8 cellular contexts compared by ENCODE assay signal in the genomic region with DNA sequence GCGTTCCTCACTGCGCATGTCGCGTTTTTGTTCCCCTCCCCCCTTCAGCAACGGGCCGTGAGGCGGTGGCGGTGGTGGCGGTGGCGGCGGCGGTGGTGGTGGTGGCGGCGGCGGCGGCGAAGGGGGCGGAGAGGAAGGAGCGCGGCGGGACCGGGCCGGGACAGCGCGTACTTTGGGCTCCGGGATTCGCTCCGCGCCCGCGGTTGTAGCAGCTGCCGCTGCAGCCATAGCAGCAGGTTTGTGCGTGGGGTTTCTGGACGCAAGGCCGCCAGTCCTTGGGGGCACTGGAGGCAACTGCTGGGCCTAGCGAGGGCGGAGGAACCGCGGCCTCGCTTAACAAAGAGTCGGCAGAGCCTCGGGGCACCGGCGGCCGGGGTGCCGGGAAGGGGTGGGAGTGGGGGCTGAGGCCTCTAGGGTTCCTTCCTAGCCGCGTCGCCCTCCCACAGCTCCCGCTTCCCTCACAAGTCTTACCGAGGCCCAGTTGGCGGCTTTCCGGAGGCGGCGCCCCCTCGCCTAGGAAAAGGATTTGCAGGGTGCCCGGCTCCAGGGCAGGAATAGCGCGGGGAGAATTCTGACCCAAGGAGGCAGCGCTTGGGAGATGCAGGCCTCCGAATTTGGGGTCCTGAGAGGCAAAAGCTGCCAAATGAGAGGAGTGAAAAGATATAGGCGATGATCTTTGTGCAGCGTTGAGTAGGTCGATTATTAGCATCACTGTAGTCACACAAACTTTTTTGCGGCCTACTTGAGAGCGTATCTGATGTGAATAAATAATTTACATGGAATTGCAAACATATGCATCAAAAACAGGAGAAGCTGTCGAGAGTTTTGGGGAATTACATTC. TPM values are rescaled to one million over a fixed set of nuclear protein-coding genes. Genes with fewer than 3 reads are reported as not detected.
DNase-seq lines count a peak whose midpoint lies in the region; ATAC-seq and TF ChIP-seq lines count a peak whose summit lies in the region.

A gene with protein sequence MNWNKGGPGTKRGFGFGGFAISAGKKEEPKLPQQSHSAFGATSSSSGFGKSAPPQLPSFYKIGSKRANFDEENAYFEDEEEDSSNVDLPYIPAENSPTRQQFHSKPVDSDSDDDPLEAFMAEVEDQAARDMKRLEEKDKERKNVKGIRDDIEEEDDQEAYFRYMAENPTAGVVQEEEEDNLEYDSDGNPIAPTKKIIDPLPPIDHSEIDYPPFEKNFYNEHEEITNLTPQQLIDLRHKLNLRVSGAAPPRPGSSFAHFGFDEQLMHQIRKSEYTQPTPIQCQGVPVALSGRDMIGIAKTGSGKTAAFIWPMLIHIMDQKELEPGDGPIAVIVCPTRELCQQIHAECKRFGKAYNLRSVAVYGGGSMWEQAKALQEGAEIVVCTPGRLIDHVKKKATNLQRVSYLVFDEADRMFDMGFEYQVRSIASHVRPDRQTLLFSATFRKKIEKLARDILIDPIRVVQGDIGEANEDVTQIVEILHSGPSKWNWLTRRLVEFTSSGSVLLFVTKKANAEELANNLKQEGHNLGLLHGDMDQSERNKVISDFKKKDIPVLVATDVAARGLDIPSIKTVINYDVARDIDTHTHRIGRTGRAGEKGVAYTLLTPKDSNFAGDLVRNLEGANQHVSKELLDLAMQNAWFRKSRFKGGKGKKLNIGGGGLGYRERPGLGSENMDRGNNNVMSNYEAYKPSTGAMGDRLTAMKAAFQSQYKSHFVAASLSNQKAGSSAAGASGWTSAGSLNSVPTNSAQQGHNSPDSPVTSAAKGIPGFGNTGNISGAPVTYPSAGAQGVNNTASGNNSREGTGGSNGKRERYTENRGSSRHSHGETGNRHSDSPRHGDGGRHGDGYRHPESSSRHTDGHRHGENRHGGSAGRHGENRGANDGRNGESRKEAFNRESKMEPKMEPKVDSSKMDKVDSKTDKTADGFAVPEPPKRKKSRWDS (plus strand): TSS at position 30 of the 841 bp plus-strand sequence. CDS start 12,880 bp downstream, outside the sequence.

- no peaks in the 10 kb centered on the region for H3K36me3 ChIP-seq in mucosa of stomach (ENCODE audit: control insufficient read depth, insufficient read depth, low read length)

- H3K4me1 ChIP-seq in mucosa of stomach (ENCODE audit: control insufficient read depth, insufficient read depth, low read length): peaks cover 12% of the 10 kb centered on the region

- H3K4me3 Mint-ChIP-seq in activated CD8-positive, alpha-beta T cell treated with anti-CD3 and anti-CD28 coated beads for 36 hours: peak within 1 kb of the TSS; percentile 88

- no peaks in the 10 kb centered on the region for H3K9me3 ChIP-seq in mucosa of stomach (ENCODE audit: control insufficient read depth, low read length)

- intact Hi-C loops in activated CD8-positive, alpha-beta T cell treated with anti-CD3 and anti-CD28 coated beads for 36 hours (cut with micrococcal nuclease): no loop called here

- peak within 1 kb of the TSS; percentile 91 for H3K4me3 ChIP-seq in epithelial cell of esophagus (ENCODE audit: low read length)
- H3K4me3 ChIP-seq in mucosa of stomach (ENCODE audit: low read length): peak within 1 kb of the TSS; percentile 43

- peak within 1 kb of the TSS; percentile 89 for H3K9ac ChIP-seq in mucosa of stomach (ENCODE audit: low read length)

- DNase-seq in ELR (ENCODE audit: low read depth): peak; percentile 77
- DNase-seq in H4 (ENCODE audit: low spot score): peak; percentile 31
- DNase-seq in NCI-H2171 (lab: John Stamatoyannopoulos, UW): peak; percentile 84
- DNase-seq in activated CD8-positive, alpha-beta T cell treated with anti-CD3 and anti-CD28 coated beads for 36 hours: no peak
- peak; percentile 58 for DNase-seq in epithelial cell of esophagus (ENCODE audit: low read depth)
- DNase-seq in substantia nigra (lab: John Stamatoyannopoulos, UW): peak in 31 of 49 donors; percentile 17 to 89 (median 47)

- peaks cover 56% of the 10 kb centered on the region for H3K36me3 Mint-ChIP-seq in activated CD8-positive, alpha-beta T cell treated with anti-CD3 and anti-CD28 coated beads for 36 hours (ENCODE audit: low read depth)

- peak within 1 kb of the TSS; percentile 100 for H3K27ac Mint-ChIP-seq in activated CD8-positive, alpha-beta T cell treated with anti-CD3 and anti-CD28 coated beads for 36 hours

- H3K9me3 Mint-ChIP-seq in activated CD8-positive, alpha-beta T cell treated with anti-CD3 and anti-CD28 coated beads for 36 hours: no peaks in the 10 kb centered on the region

- peak within 1 kb of the TSS; percentile 93 for H3K27ac ChIP-seq in substantia nigra (ENCODE audit: low read depth, low read length, poor library complexity, severe bottlenecking)

- peaks cover 50% of the 10 kb centered on the region for H3K4me1 Mint-ChIP-seq in activated CD8-positive, alpha-beta T cell treated with anti-CD3 and anti-CD28 coated beads for 36 hours (ENCODE audit: low read depth)

- CTCF ChIA-PET in activated CD8-positive, alpha-beta T cell treated with anti-CD3 and anti-CD28 coated beads for 36 hours (lab: Charles Lee): interaction anchor here (0.6 to 2.1 kb wide), 12 partner anchors 9 to 76 kb away, joined by 3 to 7 read pairs (median 4); no protein-coding TSS in a partner anchor

- no peaks in the 10 kb centered on the region for H3K27me3 ChIP-seq in mucosa of stomach (ENCODE audit: control insufficient read depth, insufficient read depth, low read length)

- H3K27me3 Mint-ChIP-seq in activated CD8-positive, alpha-beta T cell treated with anti-CD3 and anti-CD28 coated beads for 36 hours: no peaks in the 10 kb centered on the region

- POLR2A ChIA-PET in activated CD8-positive, alpha-beta T cell treated with anti-CD3 and anti-CD28 coated beads for 36 hours (lab: Charles Lee): interaction anchor here (0.6 to 6.2 kb wide), 33 partner anchors 9 to 371 kb away, joined by 3 to 96 read pairs (median 5); a partner anchor contains a TSS

- ATAC-seq in activated CD8-positive, alpha-beta T cell treated with anti-CD3 and anti-CD28 coated beads for 36 hours: peak; percentile 2
- ATAC-seq in HG03457 (IDR thresholded peaks at IDR 0.05; ENCODE audit: unreplicated experiment): no peak

- no peak for TF ChIP-seq CTCF in activated CD8-positive, alpha-beta T cell treated with anti-CD3 and anti-CD28 coated beads for 36 hours (IDR thresholded peaks at IDR 0.05)
- TF ChIP-seq CTCF in epithelial cell of esophagus (IDR thresholded peaks at IDR 0.05; ENCODE audit: insufficient read depth, low read depth, low read length, missing control alignments): peak; percentile 17

RNA-seq across cellular contexts. Expression of the gene that starts here (rescaled TPM):
- 21.0 and 30.5 TPM in 2 replicates for total RNA-seq in H4 (2014; rRNA removed; shearing (Covaris generic))
- 10 to 100 TPM; 91.9 to 96.0 TPM for total RNA-seq in activated CD8-positive, alpha-beta T cell treated with anti-CD3 and anti-CD28 coated beads for 36 hours
